In the genomic region with DNA sequence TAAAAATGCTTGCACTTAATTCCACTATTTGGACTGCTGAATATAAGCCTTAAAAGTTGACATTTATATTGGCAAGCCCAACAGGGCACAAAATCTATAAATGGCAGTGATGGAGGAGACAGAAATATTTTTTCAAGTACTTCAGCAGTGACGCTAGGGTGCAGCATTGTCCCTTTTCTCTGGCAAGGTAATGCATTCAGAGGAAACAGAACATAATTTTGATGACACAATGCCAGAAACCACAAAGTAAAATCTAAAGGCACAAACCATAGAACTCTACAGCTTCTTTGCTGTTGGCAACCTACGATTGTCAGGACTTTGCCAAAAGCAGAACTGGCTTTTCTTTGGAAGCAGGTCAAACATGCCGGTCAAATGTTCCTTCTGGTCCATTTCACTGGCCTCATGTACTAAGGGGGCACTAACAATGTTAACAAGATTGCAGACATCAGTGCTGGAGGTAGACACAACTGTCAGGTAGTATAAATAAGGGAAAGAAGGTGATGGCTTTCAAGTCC, we compare ENCODE assay signal across 8 cellular contexts. TPM values are rescaled to one million over a fixed set of nuclear protein-coding genes. Genes with fewer than 3 reads are reported as not detected.
DNase-seq lines count a peak whose midpoint lies in the region; ATAC-seq and TF ChIP-seq lines count a peak whose summit lies in the region.

No MANE protein-coding gene starts in this region.

- intact Hi-C loops in right cardiac atrium (cut with DNase I), result loop anchor here in 3 of 4 donors (5.0 to 10.0 kb wide), 4 partner anchors 74 to 434 kb away; a partner anchor contains a TSS

- H3K36me3 Mint-ChIP-seq in T-helper 1 cell treated with Interleukin-12 subunit alpha and Interleukin-12 subunit beta and Interleukin-4 antibody, amounts not matched to agents 30 μg/mL and 1 μg/mL, for 36 hours (ENCODE audit: low read depth), result peaks cover 49% of the 10 kb centered on the region

- H3K27ac Mint-ChIP-seq in T-helper 1 cell treated with Interleukin-12 subunit alpha and Interleukin-12 subunit beta and Interleukin-4 antibody, amounts not matched to agents 30 μg/mL and 1 μg/mL, for 36 hours, result peak overlapping the region; percentile 92

- peak; percentile 71 for TF ChIP-seq CTCF in GM12864 (IDR thresholded peaks at IDR 0.05; ENCODE audit: low read depth, low read length, missing control alignments)

- H3K27me3 ChIP-seq in right cardiac atrium (ENCODE audit: control insufficient read depth, insufficient read depth), result no peaks in the 10 kb centered on the region

- ATAC-seq in HG02588 (IDR thresholded peaks at IDR 0.05; ENCODE audit: unreplicated experiment) (peak; percentile 68), right cardiac atrium (peak; percentile 82), HG03039 (IDR thresholded peaks at IDR 0.05; ENCODE audit: unreplicated experiment) (no peak)

- WGBS in right cardiac atrium, result 15% methylated on average over 3 of the region's 3 CpGs

- no peak overlapping the region for H3K27ac ChIP-seq in right cardiac atrium (ENCODE audit: low read length)

- H3K9me3 ChIP-seq in right cardiac atrium (ENCODE audit: control insufficient read depth, low read length), result no peaks in the 10 kb centered on the region

- no peaks in the 10 kb centered on the region for H3K9me3 Mint-ChIP-seq in T-helper 1 cell treated with Interleukin-12 subunit alpha and Interleukin-12 subunit beta and Interleukin-4 antibody, amounts not matched to agents 30 μg/mL and 1 μg/mL, for 36 hours

- no peaks in the 10 kb centered on the region for H3K27me3 Mint-ChIP-seq in T-helper 1 cell treated with Interleukin-12 subunit alpha and Interleukin-12 subunit beta and Interleukin-4 antibody, amounts not matched to agents 30 μg/mL and 1 μg/mL, for 36 hours (ENCODE audit: low read depth)

- peaks cover 1% of the 10 kb centered on the region for H3K4me1 ChIP-seq in right cardiac atrium (ENCODE audit: control insufficient read depth, insufficient read depth, low read length)

- H3K4me1 Mint-ChIP-seq in T-helper 1 cell treated with Interleukin-12 subunit alpha and Interleukin-12 subunit beta and Interleukin-4 antibody, amounts not matched to agents 30 μg/mL and 1 μg/mL, for 36 hours (ENCODE audit: low read depth), result peaks cover 39% of the 10 kb centered on the region

- H3K4me3 ChIP-seq in GM12864 (ENCODE audit: low read depth, low read length) (no peak overlapping the region), right cardiac atrium (ENCODE audit: low read length) (no peak overlapping the region), skeletal muscle cell (ENCODE audit: low read depth, low read length) (no peak overlapping the region)

- peak overlapping the region; percentile 47 for H3K4me3 Mint-ChIP-seq in T-helper 1 cell treated with Interleukin-12 subunit alpha and Interleukin-12 subunit beta and Interleukin-4 antibody, amounts not matched to agents 30 μg/mL and 1 μg/mL, for 36 hours

- peak; percentile 79 for DNase-seq in GM12864 (ENCODE audit: low read depth)
- DNase-seq in NCI-H1417 (lab: John Stamatoyannopoulos, UW), result peak; percentile 62 to 86 (median 66)
- peak in 32 of 56 donors; percentile 7 to 73 (median 37) for DNase-seq in amygdala (lab: John Stamatoyannopoulos, UW)
- peak; percentile 46 to 62 (median 57) for DNase-seq in right cardiac atrium
- DNase-seq in skeletal muscle cell (ENCODE audit: low read depth), result peak; percentile 90

RNA-seq across cellular contexts. Expression of a gene that starts 30.9 kb away (rescaled TPM):
- 10 to 100 TPM; 13.2 to 18.1 (median 15.2) TPM for total RNA-seq in right cardiac atrium
- polyA plus RNA-seq in right cardiac atrium, result 16.6 TPM

Comparison
In these comparisons a context has a peak if more than half of its experiments do, and no peak if none do; other contexts are left out.
1. DNase-seq: peak in every context shown above with its lines; median percentile 90 in skeletal muscle cell; 79 in GM12864; 66 in NCI-H1417; 57 in right cardiac atrium; 37 in amygdala.